Comparison of ENCODE assay signal across 8 cellular contexts in genomic region chr1:23801338-23801748, GRCh38. TPM values are rescaled to one million over a fixed set of nuclear protein-coding genes. Genes with fewer than 3 reads are reported as not detected.
DNase-seq lines count a peak whose midpoint lies in the region; ATAC-seq and TF ChIP-seq lines count a peak whose summit lies in the region.

No MANE protein-coding gene starts in this region.

- peak overlapping the region; percentile 61 for H3K9ac ChIP-seq in rectal smooth muscle tissue (ENCODE audit: low read length)

- peak overlapping the region; percentile 86; the same call in 1 of the 2 replicates for H2AFZ ChIP-seq in PC-9

- intact Hi-C loops in PC-9 (cut with micrococcal nuclease; ENCODE audit: unreplicated experiment): loop anchor here (2.0 kb wide), 2 partner anchors 23 to 67 kb away; partner anchors contain the start of genes FUCA1 and PITHD1
- intact Hi-C loops in esophagus squamous epithelium (cut with DNase I): loop anchor here (10.0 kb wide), 1 partner anchor 63 kb away; the partner anchor contains the start of gene FUCA1

- peak overlapping the region; percentile 28; the same call in 1 of the 2 replicates for H3K27ac ChIP-seq in PC-9
- H3K27ac ChIP-seq in esophagus squamous epithelium: peak overlapping the region; percentile 92 to 97 (median 96)
- H3K27ac ChIP-seq in rectal smooth muscle tissue (ENCODE audit: low read depth, low read length): peak overlapping the region; percentile 88

- H3F3A ChIP-seq in PC-9 (ENCODE audit: insufficient read depth, low read depth): peaks cover 10% of the 10 kb centered on the region; the same call in 1 of the 2 replicates

- no peaks in the 10 kb centered on the region for H3K27me3 ChIP-seq in PC-9 (ENCODE audit: insufficient read depth, low read depth)
- no peaks in the 10 kb centered on the region for H3K27me3 ChIP-seq in esophagus squamous epithelium
- no peaks in the 10 kb centered on the region for H3K27me3 ChIP-seq in rectal smooth muscle tissue (ENCODE audit: control insufficient read depth, insufficient read depth, low read length)

- TF ChIP-seq POLR2A in esophagus squamous epithelium (IDR thresholded peaks at IDR 0.05): no peak

- CTCF ChIA-PET in PC-9 (lab: Charles Lee): interaction anchor here (0.6 to 1.1 kb wide), 5 partner anchors 10 to 222 kb away, joined by 3 to 6 read pairs (median 4); no protein-coding TSS in a partner anchor

- POLR2A ChIA-PET in PC-9 (lab: Charles Lee; ENCODE audit: unreplicated experiment): interaction anchor here (0.6 to 0.7 kb wide), 3 partner anchors 10 to 349 kb away, joined by 3 to 7 read pairs (median 3); no protein-coding TSS in a partner anchor

- TF ChIP-seq CTCF in GM12875 (IDR thresholded peaks at IDR 0.05; ENCODE audit: borderline replicate concordance, insufficient read depth, low read depth, low read length): no peak
- TF ChIP-seq CTCF in PC-9 (conservative IDR thresholded peaks at IDR 0.05): no peak
- no peak for TF ChIP-seq CTCF in esophagus squamous epithelium (IDR thresholded peaks at IDR 0.05)

- no peak for ATAC-seq in GM21390 (IDR thresholded peaks at IDR 0.05; ENCODE audit: unreplicated experiment)

- H4K20me1 ChIP-seq in PC-9 (ENCODE audit: insufficient read depth): no peaks in the 10 kb centered on the region

- DNase-seq in PC-9 (no peak), esophagus squamous epithelium (lab: John Stamatoyannopoulos, UW) (no peak), ACHN (no peak), NCI-H1436 (lab: John Stamatoyannopoulos, UW) (no peak), GF-D8 (lab: John Stamatoyannopoulos, UW) (no peak)

- H3K36me3 ChIP-seq in PC-9 (ENCODE audit: low read depth) (no peaks in the 10 kb centered on the region), esophagus squamous epithelium (peaks cover 0 to 44% (median 15%) of the 10 kb centered on the region in 3 donors), rectal smooth muscle tissue (ENCODE audit: control insufficient read depth, insufficient read depth, low read length) (peaks cover 5% of the 10 kb centered on the region)

- H3K4me2 ChIP-seq in PC-9: peak overlapping the region; percentile 82

- in situ Hi-C loops in ACHN (cut with HindIII; ENCODE audit: low pct_ligation_motif_present, low pct_unique_long_range_greater_than_20kb, low sequenced_read_pairs): no loop called here

- H3K4me3 ChIP-seq in GM12875 (ENCODE audit: low read depth, low read length) (peak overlapping the region; percentile 90), PC-9 (peak overlapping the region; percentile 72), esophagus squamous epithelium (peak overlapping the region; percentile 66 to 90 (median 85)), rectal smooth muscle tissue (ENCODE audit: low read length) (peak overlapping the region; percentile 73)

- H3K4me1 ChIP-seq in PC-9 (replicated peaks; ENCODE audit: insufficient read depth) (peaks cover 14% of the 10 kb centered on the region), esophagus squamous epithelium (peaks cover 20 to 49% (median 24%) of the 10 kb centered on the region in 3 donors), rectal smooth muscle tissue (ENCODE audit: control insufficient read depth, insufficient read depth, low read length) (peaks cover 9% of the 10 kb centered on the region)

- no peaks in the 10 kb centered on the region for H3K9me2 ChIP-seq in PC-9 (ENCODE audit: insufficient read depth)

- H3K79me2 ChIP-seq in PC-9 (ENCODE audit: low read depth): no peaks in the 10 kb centered on the region

- 6 to 31% methylated on average over 8 to 15 of the region's 19 CpGs for WGBS in esophagus squamous epithelium, 2 donors

- no peaks in the 10 kb centered on the region for H3K9me3 ChIP-seq in PC-9 (ENCODE audit: insufficient read depth, low read depth)
- no peaks in the 10 kb centered on the region for H3K9me3 ChIP-seq in esophagus squamous epithelium

- no TSS peak for BruUV-seq in PC-9 (replicated peaks; lab: Mats Ljungman, UMichigan)

RNA-seq across cellular contexts. Expression of gene GALE, which starts 0.8 kb away (rescaled TPM):
- total RNA-seq in PC-9 (2021) (40.5 and 45.8 TPM in 2 replicates), esophagus squamous epithelium (10 to 100 TPM; 55.1 to 81.0 (median 60.4) TPM)

RNA-seq across cellular contexts. Expression of gene LYPLA2, which starts 10.4 kb away (rescaled TPM):
- total RNA-seq in PC-9 (2021): 90.1 and 94.9 TPM in 2 replicates
- 10 to 100 TPM; 51.9 to 75.5 (median 64.4) TPM for total RNA-seq in esophagus squamous epithelium

RNA-seq across cellular contexts. Expression of gene PITHD1, which starts 23.1 kb away (rescaled TPM):
- total RNA-seq in PC-9 (2021) (38.5 and 39.7 TPM in 2 replicates), esophagus squamous epithelium (10 to 100 TPM; 57.4 to 86.3 (median 78.0) TPM)

RNA-seq across cellular contexts. Expression of gene HMGCL, which starts 23.9 kb away (rescaled TPM):
- total RNA-seq in PC-9 (2021): 43.2 and 53.4 TPM in 2 replicates
- 10 to 100 TPM; 14.3 to 38.9 (median 26.6) TPM for total RNA-seq in esophagus squamous epithelium

RNA-seq across cellular contexts. Expression of gene ELOA, which starts 58.1 kb away (rescaled TPM):
- total RNA-seq in PC-9 (2021): 26.2 and 26.4 TPM in 2 replicates
- 10 to 100 TPM; 37.8 to 44.0 (median 41.2) TPM for total RNA-seq in esophagus squamous epithelium

Comparison
In these comparisons a context has a peak if more than half of its experiments do, and no peak if none do; other contexts are left out.
1. H3K27ac ChIP-seq: peak in every context shown above with its lines; median percentile 96 in esophagus squamous epithelium; 88 in rectal smooth muscle tissue; 28 in PC-9.